Comparison of ENCODE assay signal across 15 cellular contexts in genomic region chr3:178085817-178086123, GRCh38.
DNase-seq lines count a peak whose midpoint lies in the region; ATAC-seq, FAIRE-seq and TF ChIP-seq lines count a peak whose summit lies in the region.
"Had no signal": no experiment of that assay in that cellular context is flagged by ENCODE, and none has a peak within 500 bp of the region (broad histone marks: within the 10 kb centered on the region; RNA-seq: fewer than 3 reads in every experiment).

No MANE protein-coding gene starts in this region.

- no peak for TF ChIP-seq CTCF in esophagus squamous epithelium (IDR thresholded peaks at IDR 0.05)
- no peak for TF ChIP-seq CTCF in osteoblast (IDR thresholded peaks at IDR 0.05; ENCODE audit: extremely low read depth, low read depth, low read length)
- TF ChIP-seq CTCF in pancreas (IDR thresholded peaks at IDR 0.05), result no peak
- no peak for TF ChIP-seq CTCF in body of pancreas (IDR thresholded peaks at IDR 0.05)

- H3K4me1 ChIP-seq in right cardiac atrium (ENCODE audit: control insufficient read depth, insufficient read depth, low read length), result peaks cover 8% of the 10 kb centered on the region
- H3K4me1 ChIP-seq in esophagus squamous epithelium, result peaks cover 0 to 46% (median 31%) of the 10 kb centered on the region in 3 donors
- peaks cover 24% of the 10 kb centered on the region for H3K4me1 ChIP-seq in osteoblast (ENCODE audit: insufficient read depth, low read length)
- H3K4me1 ChIP-seq in pancreas, result peaks cover 13 to 16% (median 15%) of the 10 kb centered on the region in 3 donors
- H3K4me1 ChIP-seq in body of pancreas, result peaks cover 22% of the 10 kb centered on the region
- peaks cover 7% of the 10 kb centered on the region for H3K4me1 ChIP-seq in SJCRH30

- no peak overlapping the region for H3K4me2 ChIP-seq in osteoblast (ENCODE audit: insufficient read depth, low read length)

- H3K79me2 ChIP-seq in osteoblast (ENCODE audit: insufficient read depth, low read length), result no peaks in the 10 kb centered on the region

- intact Hi-C loops in right cardiac atrium (cut with DNase I) (loop anchor here in 1 of 4 donors (10.0 kb wide), 1 partner anchor 239 kb away; no protein-coding TSS in a partner anchor), left cardiac atrium (cut with DNase I) (no loop called here), esophagus squamous epithelium (cut with DNase I) (no loop called here), pancreas (cut with DNase I) (no loop called here), body of pancreas (cut with DNase I) (no loop called here)

- no peaks in the 10 kb centered on the region for H3K9me3 ChIP-seq in right cardiac atrium (ENCODE audit: control insufficient read depth, low read length)
- no peaks in the 10 kb centered on the region for H3K9me3 ChIP-seq in esophagus squamous epithelium
- H3K9me3 ChIP-seq in osteoblast (ENCODE audit: low read depth, low read length), result no peaks in the 10 kb centered on the region
- H3K9me3 ChIP-seq in pancreas, result no peaks in the 10 kb centered on the region
- H3K9me3 ChIP-seq in body of pancreas, result no peaks in the 10 kb centered on the region
- no peaks in the 10 kb centered on the region; the same call in 1 of the 2 replicates for H3K9me3 ChIP-seq in SJCRH30 (replicated peaks)
- H3K9me3 ChIP-seq: Caco-2 had no signal

- DNase-seq in right cardiac atrium, result no peak
- DNase-seq in left cardiac atrium, result no peak
- DNase-seq in esophagus squamous epithelium (lab: John Stamatoyannopoulos, UW), result no peak
- no peak for DNase-seq in osteoblast (ENCODE audit: insufficient read length, low spot score, missing footprints)
- DNase-seq in pancreas, result no peak
- no peak for DNase-seq in LoVo (ENCODE audit: low spot score)
- no peak for DNase-seq in body of pancreas
- no peak for DNase-seq in SJCRH30
- DNase-seq: activated effector memory CD4-positive, alpha-beta T cell treated with Interleukin-2 at 50 U/mL for 16 hours; aorta; Caco-2; effector memory CD4-positive, alpha-beta T cell; foreskin fibroblast; retina; stimulated activated CD4-positive, alpha-beta T cell treated with anti-CD3 and anti-CD28 coated beads, Interleukin-4, amount 100 ng/mL, for 24 hours had no signal

- no peak for ATAC-seq in right cardiac atrium
- ATAC-seq in left cardiac atrium, result no peak
- ATAC-seq in pancreas, result no peak
- no peak for ATAC-seq in body of pancreas

- H2AFZ ChIP-seq in osteoblast (ENCODE audit: low read length), result peak overlapping the region; percentile 81

- H3K27me3 ChIP-seq in right cardiac atrium (ENCODE audit: control insufficient read depth, insufficient read depth), result no peaks in the 10 kb centered on the region
- H3K27me3 ChIP-seq in esophagus squamous epithelium, result no peaks in the 10 kb centered on the region
- no peaks in the 10 kb centered on the region for H3K27me3 ChIP-seq in osteoblast (ENCODE audit: insufficient read depth, low read length)
- H3K27me3 ChIP-seq in pancreas, result no peaks in the 10 kb centered on the region
- no peaks in the 10 kb centered on the region for H3K27me3 ChIP-seq in body of pancreas
- H3K27me3 ChIP-seq in SJCRH30, result no peaks in the 10 kb centered on the region

- H3K36me3 ChIP-seq in esophagus squamous epithelium, result no peaks in the 10 kb centered on the region
- no peaks in the 10 kb centered on the region for H3K36me3 ChIP-seq in osteoblast (ENCODE audit: insufficient read depth, low read length)
- no peaks in the 10 kb centered on the region for H3K36me3 ChIP-seq in pancreas
- H3K36me3 ChIP-seq in body of pancreas (replicated peaks in 1 of 2; ENCODE audit: insufficient read depth in 1 of 2, low read depth in 2 of 2), result no peaks in the 10 kb centered on the region
- H3K36me3 ChIP-seq in SJCRH30, result no peaks in the 10 kb centered on the region

- FAIRE-seq in pancreas (lab: Jason Lieb, UNC), result no peak

- H3K4me3 ChIP-seq in right cardiac atrium (ENCODE audit: low read length), result no peak overlapping the region
- no peak overlapping the region for H3K4me3 ChIP-seq in esophagus squamous epithelium
- no peak overlapping the region for H3K4me3 ChIP-seq in osteoblast (ENCODE audit: insufficient read depth, low read length)
- no peak overlapping the region for H3K4me3 ChIP-seq in pancreas
- H3K4me3 ChIP-seq in body of pancreas, result no peak overlapping the region
- H3K4me3 ChIP-seq in SJCRH30, result no peak overlapping the region

- no peak for TF ChIP-seq POLR2A in esophagus squamous epithelium (IDR thresholded peaks at IDR 0.05)
- no peak for TF ChIP-seq POLR2A in body of pancreas (IDR thresholded peaks at IDR 0.05)

- no peaks in the 10 kb centered on the region for H4K20me1 ChIP-seq in osteoblast (ENCODE audit: insufficient read depth, low read length)

- H3K27ac ChIP-seq in right cardiac atrium (ENCODE audit: low read length), result peak overlapping the region; percentile 67
- peak overlapping the region in 3 of 4 donors; percentile 32 to 64 (median 43) for H3K27ac ChIP-seq in esophagus squamous epithelium
- no peak overlapping the region for H3K27ac ChIP-seq in osteoblast (ENCODE audit: low read depth, low read length)
- H3K27ac ChIP-seq in pancreas, result peak overlapping the region in 1 of 4 donors; percentile 18
- H3K27ac ChIP-seq in body of pancreas, result peak overlapping the region in 2 of 4 donors; percentile 21 to 52
- H3K27ac ChIP-seq in SJCRH30, result no peak overlapping the region

Comparison
In these comparisons a context has a peak if more than half of its experiments do, and no peak if none do; other contexts are left out.
1. H3K27ac ChIP-seq: peak in right cardiac atrium (single experiment) and esophagus squamous epithelium (3 of 4); none in osteoblast (single experiment) and SJCRH30 (single experiment).